ENCODE assay signal across 8 cellular contexts in genomic region chr3:39208463-39209055, GRCh38. TPM values are rescaled to one million over a fixed set of nuclear protein-coding genes. Genes with fewer than 3 reads are reported as not detected.
DNase-seq lines count a peak whose midpoint lies in the region; ATAC-seq, FAIRE-seq and TF ChIP-seq lines count a peak whose summit lies in the region.

No MANE protein-coding gene starts in this region.

- DNase-seq in DMS 273 (lab: John Stamatoyannopoulos, UW; ENCODE audit: unreplicated experiment) = peak; percentile 40
- no peak for DNase-seq in DMS 273 treated with DMSO at 0.1 percent for 48 hours (lab: John Stamatoyannopoulos, UW)
- no peak for DNase-seq in memory B cell (ENCODE audit: low spot score in 2 of 2)
- DNase-seq in ureter (ENCODE audit: low spot score) = peak; percentile 66

- H3K27ac Mint-ChIP-seq in memory B cell = peak overlapping the region; percentile 67

- FAIRE-seq in endometrium (lab: Jason Lieb, UNC) = peak; percentile 21

- no peaks in the 10 kb centered on the region for H3K36me3 Mint-ChIP-seq in memory B cell

- H3K4me1 Mint-ChIP-seq in memory B cell = peaks cover 2% of the 10 kb centered on the region

- H3K9me3 Mint-ChIP-seq in memory B cell = no peaks in the 10 kb centered on the region

- H3K4me3 Mint-ChIP-seq in memory B cell = no peak overlapping the region

- H3K27me3 Mint-ChIP-seq in memory B cell = peaks cover 3% of the 10 kb centered on the region

- peak; percentile 55 for ATAC-seq in HG02852 (IDR thresholded peaks at IDR 0.05; ENCODE audit: unreplicated experiment)
- ATAC-seq in SK-N-SH treated with all-trans-retinoic acid at 6 μM for 48 hours = peak; percentile 95
- ATAC-seq in memory B cell (ENCODE audit: low read depth) = peak; percentile 80
- ATAC-seq in HG02885 (IDR thresholded peaks at IDR 0.05; ENCODE audit: poor library complexity, unreplicated experiment) = no peak

TF ChIP-seq in SK-N-SH treated with all-trans-retinoic acid at 6 μM for 48 hours, 23 proteins besides CTCF, POLR2A, EP300 and RAD21:
- no peak for TF ChIP-seq TOX (CRISPR knock-in tag; IDR thresholded peaks at IDR 0.05; ENCODE audit: borderline replicate concordance)
- no peak for TF ChIP-seq OSR1 (CRISPR knock-in tag; IDR thresholded peaks at IDR 0.05)
- TF ChIP-seq, protein P1, sequence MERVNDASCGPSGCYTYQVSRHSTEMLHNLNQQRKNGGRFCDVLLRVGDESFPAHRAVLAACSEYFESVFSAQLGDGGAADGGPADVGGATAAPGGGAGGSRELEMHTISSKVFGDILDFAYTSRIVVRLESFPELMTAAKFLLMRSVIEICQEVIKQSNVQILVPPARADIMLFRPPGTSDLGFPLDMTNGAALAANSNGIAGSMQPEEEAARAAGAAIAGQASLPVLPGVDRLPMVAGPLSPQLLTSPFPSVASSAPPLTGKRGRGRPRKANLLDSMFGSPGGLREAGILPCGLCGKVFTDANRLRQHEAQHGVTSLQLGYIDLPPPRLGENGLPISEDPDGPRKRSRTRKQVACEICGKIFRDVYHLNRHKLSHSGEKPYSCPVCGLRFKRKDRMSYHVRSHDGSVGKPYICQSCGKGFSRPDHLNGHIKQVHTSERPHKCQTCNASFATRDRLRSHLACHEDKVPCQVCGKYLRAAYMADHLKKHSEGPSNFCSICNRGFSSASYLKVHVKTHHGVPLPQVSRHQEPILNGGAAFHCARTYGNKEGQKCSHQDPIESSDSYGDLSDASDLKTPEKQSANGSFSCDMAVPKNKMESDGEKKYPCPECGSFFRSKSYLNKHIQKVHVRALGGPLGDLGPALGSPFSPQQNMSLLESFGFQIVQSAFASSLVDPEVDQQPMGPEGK (CRISPR knock-in tag; IDR thresholded peaks at IDR 0.05; ENCODE audit: borderline replicate concordance) = no peak
- no peak for TF ChIP-seq CSDC2 (CRISPR knock-in tag; IDR thresholded peaks at IDR 0.05)
- TF ChIP-seq ZNF8 (CRISPR knock-in tag; IDR thresholded peaks at IDR 0.05) = no peak
- TF ChIP-seq RARB (CRISPR knock-in tag; IDR thresholded peaks at IDR 0.05) = no peak
- TF ChIP-seq ISL1 (CRISPR knock-in tag; IDR thresholded peaks at IDR 0.05) = no peak
- TF ChIP-seq BACH2 (CRISPR knock-in tag; IDR thresholded peaks at IDR 0.05; ENCODE audit: borderline replicate concordance) = no peak
- no peak for TF ChIP-seq ZFP3 (CRISPR knock-in tag; IDR thresholded peaks at IDR 0.05)
- no peak for TF ChIP-seq ZNF70 (CRISPR knock-in tag; IDR thresholded peaks at IDR 0.05)
- TF ChIP-seq ZFP30 (CRISPR knock-in tag; IDR thresholded peaks at IDR 0.05) = no peak
- TF ChIP-seq PPARA (CRISPR knock-in tag; IDR thresholded peaks at IDR 0.05; ENCODE audit: borderline replicate concordance) = no peak
- no peak for TF ChIP-seq ARNTL (CRISPR knock-in tag; IDR thresholded peaks at IDR 0.05; ENCODE audit: borderline replicate concordance, low read depth)
- TF ChIP-seq, protein P2, sequence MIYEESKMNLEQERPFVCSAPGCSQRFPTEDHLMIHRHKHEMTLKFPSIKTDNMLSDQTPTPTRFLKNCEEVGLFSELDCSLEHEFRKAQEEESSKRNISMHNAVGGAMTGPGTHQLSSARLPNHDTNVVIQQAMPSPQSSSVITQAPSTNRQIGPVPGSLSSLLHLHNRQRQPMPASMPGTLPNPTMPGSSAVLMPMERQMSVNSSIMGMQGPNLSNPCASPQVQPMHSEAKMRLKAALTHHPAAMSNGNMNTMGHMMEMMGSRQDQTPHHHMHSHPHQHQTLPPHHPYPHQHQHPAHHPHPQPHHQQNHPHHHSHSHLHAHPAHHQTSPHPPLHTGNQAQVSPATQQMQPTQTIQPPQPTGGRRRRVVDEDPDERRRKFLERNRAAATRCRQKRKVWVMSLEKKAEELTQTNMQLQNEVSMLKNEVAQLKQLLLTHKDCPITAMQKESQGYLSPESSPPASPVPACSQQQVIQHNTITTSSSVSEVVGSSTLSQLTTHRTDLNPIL (CRISPR knock-in tag; IDR thresholded peaks at IDR 0.05; ENCODE audit: low read depth) = no peak
- no peak for TF ChIP-seq GLIS3 (CRISPR knock-in tag; IDR thresholded peaks at IDR 0.05)
- TF ChIP-seq POU6F1 (CRISPR knock-in tag; IDR thresholded peaks at IDR 0.05; ENCODE audit: borderline replicate concordance, low read depth) = no peak
- TF ChIP-seq SNAI2 (CRISPR knock-in tag; IDR thresholded peaks at IDR 0.05) = no peak
- TF ChIP-seq ZNF565 (CRISPR knock-in tag; conservative IDR thresholded peaks at IDR 0.05; ENCODE audit: low read depth) = no peak
- TF ChIP-seq CSRNP3 (CRISPR knock-in tag; IDR thresholded peaks at IDR 0.05) = no peak
- no peak for TF ChIP-seq TSHZ2 (CRISPR knock-in tag; IDR thresholded peaks at IDR 0.05)

RNA-seq across cellular contexts. Expression of gene XIRP1, which starts 16.2 kb away (rescaled TPM):
- total RNA-seq in ureter = 0.13 TPM

RNA-seq across cellular contexts. Expression of gene CSRNP1, which starts 55.2 kb away (rescaled TPM):
- 32.1 TPM for total RNA-seq in ureter

Comparison
In these comparisons a context has a peak if more than half of its experiments do, and no peak if none do; other contexts are left out.
1. DNase-seq: peak in DMS 273 (single experiment) and ureter (single experiment); none in DMS 273 treated with DMSO at 0.1 percent for 48 hours (single experiment) and memory B cell (0 of 2).